In the genomic region with DNA sequence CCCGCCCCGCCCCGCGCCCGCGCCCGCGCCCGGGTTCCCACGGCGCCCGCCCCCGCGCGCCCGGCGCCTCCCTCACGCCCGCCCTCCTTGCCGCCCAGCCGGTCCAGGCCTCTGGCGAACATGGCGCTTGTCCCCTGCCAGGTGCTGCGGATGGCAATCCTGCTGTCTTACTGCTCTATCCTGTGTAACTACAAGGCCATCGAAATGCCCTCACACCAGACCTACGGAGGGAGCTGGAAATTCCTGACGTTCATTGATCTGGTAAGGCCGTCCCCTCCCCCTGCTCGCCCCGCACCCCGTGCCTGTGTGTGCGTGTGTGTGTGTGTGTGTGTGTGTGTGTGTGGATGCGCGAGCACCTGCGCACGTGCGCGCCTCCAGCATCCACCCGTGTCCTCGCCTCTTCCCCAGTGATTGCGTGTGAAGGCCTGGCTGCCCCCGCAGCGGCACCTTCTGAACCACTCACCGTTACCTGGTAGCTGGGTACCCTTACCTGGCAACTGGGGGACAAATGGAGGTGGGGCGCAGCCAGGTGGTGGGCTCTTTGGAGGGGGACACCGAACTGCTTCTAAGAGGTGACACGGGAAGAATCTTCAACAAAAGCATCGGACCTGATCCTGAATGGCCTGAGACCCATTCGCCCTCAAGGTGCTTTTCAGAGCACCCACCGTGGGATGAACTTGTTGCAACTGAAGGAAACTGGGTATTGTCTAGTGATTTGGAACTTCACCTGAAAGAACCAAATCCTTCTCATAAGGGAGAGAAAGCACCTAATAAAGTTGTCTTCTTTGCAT, we compare ENCODE assay signal across 1 cellular context.
TF ChIP-seq lines count a peak whose summit lies in the region.

A gene with protein sequence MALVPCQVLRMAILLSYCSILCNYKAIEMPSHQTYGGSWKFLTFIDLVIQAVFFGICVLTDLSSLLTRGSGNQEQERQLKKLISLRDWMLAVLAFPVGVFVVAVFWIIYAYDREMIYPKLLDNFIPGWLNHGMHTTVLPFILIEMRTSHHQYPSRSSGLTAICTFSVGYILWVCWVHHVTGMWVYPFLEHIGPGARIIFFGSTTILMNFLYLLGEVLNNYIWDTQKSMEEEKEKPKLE (plus strand): TSS at position 84 of the 791 bp plus-strand sequence. CDS start 37 bp downstream, at position 121.

TF ChIP-seq in HEK293, 187 proteins besides CTCF, POLR2A, EP300 and RAD21 (continued from another document):
- TF ChIP-seq, protein P1, sequence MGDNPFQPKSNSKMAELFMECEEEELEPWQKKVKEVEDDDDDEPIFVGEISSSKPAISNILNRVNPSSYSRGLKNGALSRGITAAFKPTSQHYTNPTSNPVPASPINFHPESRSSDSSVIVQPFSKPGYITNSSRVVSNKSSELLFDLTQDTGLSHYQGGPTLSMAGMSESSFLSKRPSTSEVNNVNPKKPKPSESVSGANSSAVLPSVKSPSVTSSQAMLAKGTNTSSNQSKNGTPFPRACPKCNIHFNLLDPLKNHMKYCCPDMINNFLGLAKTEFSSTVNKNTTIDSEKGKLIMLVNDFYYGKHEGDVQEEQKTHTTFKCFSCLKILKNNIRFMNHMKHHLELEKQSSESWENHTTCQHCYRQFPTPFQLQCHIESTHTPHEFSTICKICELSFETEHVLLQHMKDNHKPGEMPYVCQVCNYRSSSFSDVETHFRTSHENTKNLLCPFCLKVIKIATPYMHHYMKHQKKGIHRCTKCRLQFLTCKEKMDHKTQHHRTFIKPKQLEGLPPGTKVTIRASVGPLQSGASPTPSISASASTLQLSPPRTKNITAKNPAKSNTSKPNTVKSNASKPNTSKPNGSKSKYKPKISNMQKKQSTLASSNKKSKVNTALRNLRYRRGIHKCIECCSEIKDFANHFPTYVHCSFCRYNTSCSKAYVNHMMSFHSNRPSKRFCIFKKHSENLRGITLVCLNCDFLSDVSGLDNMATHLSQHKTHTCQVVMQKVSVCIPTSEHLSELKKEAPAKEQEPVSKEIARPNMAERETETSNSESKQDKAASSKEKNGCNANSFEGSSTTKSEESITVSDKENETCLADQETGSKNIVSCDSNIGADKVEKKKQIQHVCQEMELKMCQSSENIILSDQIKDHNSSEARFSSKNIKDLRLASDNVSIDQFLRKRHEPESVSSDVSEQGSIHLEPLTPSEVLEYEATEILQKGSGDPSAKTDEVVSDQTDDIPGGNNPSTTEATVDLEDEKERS (tag by site-specific recombination; IDR thresholded peaks at IDR 0.05) = no peak
- TF ChIP-seq SP3 (tag by site-specific recombination; IDR thresholded peaks at IDR 0.05) = peak; percentile 47; the same call in 1 of the 2 replicates
- peak; percentile 46 for TF ChIP-seq ZXDB (tag by site-specific recombination; IDR thresholded peaks at IDR 0.05)
- TF ChIP-seq, protein P2, sequence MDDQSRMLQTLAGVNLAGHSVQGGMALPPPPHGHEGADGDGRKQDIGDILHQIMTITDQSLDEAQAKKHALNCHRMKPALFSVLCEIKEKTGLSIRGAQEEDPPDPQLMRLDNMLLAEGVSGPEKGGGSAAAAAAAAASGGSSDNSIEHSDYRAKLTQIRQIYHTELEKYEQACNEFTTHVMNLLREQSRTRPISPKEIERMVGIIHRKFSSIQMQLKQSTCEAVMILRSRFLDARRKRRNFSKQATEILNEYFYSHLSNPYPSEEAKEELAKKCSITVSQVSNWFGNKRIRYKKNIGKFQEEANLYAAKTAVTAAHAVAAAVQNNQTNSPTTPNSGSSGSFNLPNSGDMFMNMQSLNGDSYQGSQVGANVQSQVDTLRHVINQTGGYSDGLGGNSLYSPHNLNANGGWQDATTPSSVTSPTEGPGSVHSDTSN (CRISPR knock-in tag; IDR thresholded peaks at IDR 0.05) = peak; percentile 52; the same call in 1 of the 2 replicates
- TF ChIP-seq ZFHX2 (tag by site-specific recombination; conservative IDR thresholded peaks at IDR 0.05) = peak; percentile 86
- no peak for TF ChIP-seq ZNF473 (tag by site-specific recombination; IDR thresholded peaks at IDR 0.05)
- peak; percentile 78 for TF ChIP-seq GLI4 (tag by site-specific recombination; IDR thresholded peaks at IDR 0.05)
- TF ChIP-seq ZNF555 (tag by site-specific recombination; conservative IDR thresholded peaks at IDR 0.05) = no peak
- TF ChIP-seq ZNF610 (tag by site-specific recombination; IDR thresholded peaks at IDR 0.05; ENCODE audit: borderline replicate concordance) = no peak
- TF ChIP-seq, protein P3, sequence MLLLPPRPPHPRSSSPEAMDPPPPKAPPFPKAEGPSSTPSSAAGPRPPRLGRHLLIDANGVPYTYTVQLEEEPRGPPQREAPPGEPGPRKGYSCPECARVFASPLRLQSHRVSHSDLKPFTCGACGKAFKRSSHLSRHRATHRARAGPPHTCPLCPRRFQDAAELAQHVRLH (tag by site-specific recombination; IDR thresholded peaks at IDR 0.05) = no peak
- TF ChIP-seq ZNF157 (tag by site-specific recombination; IDR thresholded peaks at IDR 0.05) = no peak
- TF ChIP-seq, protein P4, sequence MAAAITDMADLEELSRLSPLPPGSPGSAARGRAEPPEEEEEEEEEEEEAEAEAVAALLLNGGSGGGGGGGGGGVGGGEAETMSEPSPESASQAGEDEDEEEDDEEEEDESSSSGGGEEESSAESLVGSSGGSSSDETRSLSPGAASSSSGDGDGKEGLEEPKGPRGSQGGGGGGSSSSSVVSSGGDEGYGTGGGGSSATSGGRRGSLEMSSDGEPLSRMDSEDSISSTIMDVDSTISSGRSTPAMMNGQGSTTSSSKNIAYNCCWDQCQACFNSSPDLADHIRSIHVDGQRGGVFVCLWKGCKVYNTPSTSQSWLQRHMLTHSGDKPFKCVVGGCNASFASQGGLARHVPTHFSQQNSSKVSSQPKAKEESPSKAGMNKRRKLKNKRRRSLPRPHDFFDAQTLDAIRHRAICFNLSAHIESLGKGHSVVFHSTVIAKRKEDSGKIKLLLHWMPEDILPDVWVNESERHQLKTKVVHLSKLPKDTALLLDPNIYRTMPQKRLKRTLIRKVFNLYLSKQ (tag by site-specific recombination; IDR thresholded peaks at IDR 0.05; ENCODE audit: borderline replicate concordance) = no peak
- TF ChIP-seq ZSCAN23 (tag by site-specific recombination; IDR thresholded peaks at IDR 0.05) = no peak
- no peak for TF ChIP-seq KLF10 (tag by site-specific recombination; IDR thresholded peaks at IDR 0.05)
- TF ChIP-seq ZBTB48 (tag by site-specific recombination; IDR thresholded peaks at IDR 0.05) = 0 out of 2 replicates have a peak, but pooled peaks have one; percentile 12
- TF ChIP-seq ZNF658 (tag by site-specific recombination; IDR thresholded peaks at IDR 0.05) = no peak
- TF ChIP-seq ZNF560 (tag by site-specific recombination; IDR thresholded peaks at IDR 0.05; ENCODE audit: borderline replicate concordance) = no peak
- peak; percentile 90; the same call in 1 of the 2 replicates for TF ChIP-seq ZNF391 (tag by site-specific recombination; IDR thresholded peaks at IDR 0.05; ENCODE audit: borderline replicate concordance, low read depth)
- TF ChIP-seq ZNF701 (tag by site-specific recombination; IDR thresholded peaks at IDR 0.05) = no peak
- TF ChIP-seq ZNF169 (tag by site-specific recombination; IDR thresholded peaks at IDR 0.05) = no peak
- no peak for TF ChIP-seq PRDM1 (tag by site-specific recombination; IDR thresholded peaks at IDR 0.05)
- TF ChIP-seq ZNF416 (tag by site-specific recombination; IDR thresholded peaks at IDR 0.05) = no peak
- peak; percentile 58 for TF ChIP-seq ZNF2 (tag by site-specific recombination; IDR thresholded peaks at IDR 0.05)
- TF ChIP-seq ZNF514 (tag by site-specific recombination; IDR thresholded peaks at IDR 0.05) = no peak
- TF ChIP-seq, protein P5, sequence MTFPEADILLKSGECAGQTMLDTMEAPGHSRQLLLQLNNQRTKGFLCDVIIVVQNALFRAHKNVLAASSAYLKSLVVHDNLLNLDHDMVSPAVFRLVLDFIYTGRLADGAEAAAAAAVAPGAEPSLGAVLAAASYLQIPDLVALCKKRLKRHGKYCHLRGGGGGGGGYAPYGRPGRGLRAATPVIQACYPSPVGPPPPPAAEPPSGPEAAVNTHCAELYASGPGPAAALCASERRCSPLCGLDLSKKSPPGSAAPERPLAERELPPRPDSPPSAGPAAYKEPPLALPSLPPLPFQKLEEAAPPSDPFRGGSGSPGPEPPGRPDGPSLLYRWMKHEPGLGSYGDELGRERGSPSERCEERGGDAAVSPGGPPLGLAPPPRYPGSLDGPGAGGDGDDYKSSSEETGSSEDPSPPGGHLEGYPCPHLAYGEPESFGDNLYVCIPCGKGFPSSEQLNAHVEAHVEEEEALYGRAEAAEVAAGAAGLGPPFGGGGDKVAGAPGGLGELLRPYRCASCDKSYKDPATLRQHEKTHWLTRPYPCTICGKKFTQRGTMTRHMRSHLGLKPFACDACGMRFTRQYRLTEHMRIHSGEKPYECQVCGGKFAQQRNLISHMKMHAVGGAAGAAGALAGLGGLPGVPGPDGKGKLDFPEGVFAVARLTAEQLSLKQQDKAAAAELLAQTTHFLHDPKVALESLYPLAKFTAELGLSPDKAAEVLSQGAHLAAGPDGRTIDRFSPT (tag by site-specific recombination; IDR thresholded peaks at IDR 0.05) = no peak; the same call in 1 of the 2 replicates
- TF ChIP-seq, protein P6, sequence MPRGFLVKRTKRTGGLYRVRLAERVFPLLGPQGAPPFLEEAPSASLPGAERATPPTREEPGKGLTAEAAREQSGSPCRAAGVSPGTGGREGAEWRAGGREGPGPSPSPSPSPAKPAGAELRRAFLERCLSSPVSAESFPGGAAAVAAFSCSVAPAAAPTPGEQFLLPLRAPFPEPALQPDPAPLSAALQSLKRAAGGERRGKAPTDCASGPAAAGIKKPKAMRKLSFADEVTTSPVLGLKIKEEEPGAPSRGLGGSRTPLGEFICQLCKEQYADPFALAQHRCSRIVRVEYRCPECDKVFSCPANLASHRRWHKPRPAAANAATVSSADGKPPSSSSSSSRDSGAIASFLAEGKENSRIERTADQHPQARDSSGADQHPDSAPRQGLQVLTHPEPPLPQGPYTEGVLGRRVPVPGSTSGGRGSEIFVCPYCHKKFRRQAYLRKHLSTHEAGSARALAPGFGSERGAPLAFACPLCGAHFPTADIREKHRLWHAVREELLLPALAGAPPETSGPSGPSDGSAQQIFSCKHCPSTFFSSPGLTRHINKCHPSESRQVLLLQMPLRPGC (tag by site-specific recombination; IDR thresholded peaks at IDR 0.05) = peak; percentile 36; the same call in 1 of the 2 replicates
- no peak for TF ChIP-seq ZNF596 (tag by site-specific recombination; IDR thresholded peaks at IDR 0.05)
- no peak for TF ChIP-seq ZNF654 (tag by site-specific recombination; IDR thresholded peaks at IDR 0.05; ENCODE audit: low read depth)
- TF ChIP-seq ZNF600 (tag by site-specific recombination; IDR thresholded peaks at IDR 0.05) = no peak; the same call in 1 of the 2 replicates
- TF ChIP-seq ZNF16 (tag by site-specific recombination; IDR thresholded peaks at IDR 0.05; ENCODE audit: low read depth) = no peak
- TF ChIP-seq SCRT1 (tag by site-specific recombination; IDR thresholded peaks at IDR 0.05; ENCODE audit: borderline replicate concordance) = 0 out of 2 replicates have a peak, but pooled peaks have one; percentile 11
- no peak for TF ChIP-seq ZNF768 (tag by site-specific recombination; IDR thresholded peaks at IDR 0.05)
- no peak for TF ChIP-seq TRIM28 (IDR thresholded peaks at IDR 0.05; ENCODE audit: borderline replicate concordance, low read length)
- TF ChIP-seq, protein P7, sequence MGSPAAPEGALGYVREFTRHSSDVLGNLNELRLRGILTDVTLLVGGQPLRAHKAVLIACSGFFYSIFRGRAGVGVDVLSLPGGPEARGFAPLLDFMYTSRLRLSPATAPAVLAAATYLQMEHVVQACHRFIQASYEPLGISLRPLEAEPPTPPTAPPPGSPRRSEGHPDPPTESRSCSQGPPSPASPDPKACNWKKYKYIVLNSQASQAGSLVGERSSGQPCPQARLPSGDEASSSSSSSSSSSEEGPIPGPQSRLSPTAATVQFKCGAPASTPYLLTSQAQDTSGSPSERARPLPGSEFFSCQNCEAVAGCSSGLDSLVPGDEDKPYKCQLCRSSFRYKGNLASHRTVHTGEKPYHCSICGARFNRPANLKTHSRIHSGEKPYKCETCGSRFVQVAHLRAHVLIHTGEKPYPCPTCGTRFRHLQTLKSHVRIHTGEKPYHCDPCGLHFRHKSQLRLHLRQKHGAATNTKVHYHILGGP (tag by site-specific recombination; IDR thresholded peaks at IDR 0.05) = 0 out of 2 replicates have a peak, but pooled peaks have one; percentile 5
- no peak for TF ChIP-seq ZNF843 (tag by site-specific recombination; IDR thresholded peaks at IDR 0.05)
- no peak for TF ChIP-seq ZNF624 (tag by site-specific recombination; IDR thresholded peaks at IDR 0.05)
- TF ChIP-seq ZNF19 (tag by site-specific recombination; IDR thresholded peaks at IDR 0.05; ENCODE audit: low read depth) = no peak
- no peak for TF ChIP-seq ZNF394 (tag by site-specific recombination; IDR thresholded peaks at IDR 0.05; ENCODE audit: borderline replicate concordance)
- TF ChIP-seq ZNF785 (tag by site-specific recombination; IDR thresholded peaks at IDR 0.05) = 0 out of 2 replicates have a peak, but pooled peaks have one; percentile 70
- no peak for TF ChIP-seq ZNF37A (tag by site-specific recombination; IDR thresholded peaks at IDR 0.05)
